Comparison of ENCODE assay signal across 18 cellular contexts in genomic region chr3:141625506-141625905, GRCh38.
A peak's percentile ranks its signal among the peaks of the same experiment; 100 is the strongest.
DNase-seq lines count a peak whose midpoint lies in the region; ATAC-seq and TF ChIP-seq lines count a peak whose summit lies in the region.
"Had no signal": no experiment of that assay in that cellular context is flagged by ENCODE, and none has a peak within 500 bp of the region (broad histone marks: within the 10 kb centered on the region; RNA-seq: fewer than 3 reads in every experiment).

No MANE protein-coding gene starts in this region.

- intact Hi-C loops in naive thymus-derived CD4-positive, alpha-beta T cell (cut with micrococcal nuclease) = no loop called here
- intact Hi-C loops in Right ventricle myocardium inferior (cut with DNase I) = no loop called here

- peak; percentile 20 for ATAC-seq in naive thymus-derived CD4-positive, alpha-beta T cell
- ATAC-seq in Right ventricle myocardium inferior (no peak), T-cell (replicated peaks in 1 of 4) (no peak)
- ATAC-seq: WTC11 had no signal

- H3K9me3 ChIP-seq in naive thymus-derived CD4-positive, alpha-beta T cell (ENCODE audit: control insufficient read depth in 2 of 3, low read length in 3 of 3) = no peaks in the 10 kb centered on the region
- H3K9me3 ChIP-seq: ascending aorta, neutrophil had no signal

- no peaks in the 10 kb centered on the region for H3K27me3 Mint-ChIP-seq in naive thymus-derived CD4-positive, alpha-beta T cell
- H3K27me3 Mint-ChIP-seq in T-cell = no peaks in the 10 kb centered on the region
- H3K27me3 Mint-ChIP-seq: B cell had no signal

- H3K36me3 Mint-ChIP-seq in naive thymus-derived CD4-positive, alpha-beta T cell = peaks cover 0 to 18% (median 0%) of the 10 kb centered on the region in 5 donors
- H3K36me3 Mint-ChIP-seq in T-cell = no peaks in the 10 kb centered on the region

- no peak for TF ChIP-seq CTCF in AG10803 (conservative IDR thresholded peaks at IDR 0.05; ENCODE audit: low read length)
- no peak for TF ChIP-seq CTCF in cardiac fibroblast (IDR thresholded peaks at IDR 0.05; ENCODE audit: low read depth, low read length)

- peaks cover 0 to 27% (median 10%) of the 10 kb centered on the region in 11 donors for H3K9me3 Mint-ChIP-seq in naive thymus-derived CD4-positive, alpha-beta T cell
- peaks cover 5 to 10% (median 9%) of the 10 kb centered on the region in 3 donors for H3K9me3 Mint-ChIP-seq in T-cell

- peaks cover 0 to 3% (median 0%) of the 10 kb centered on the region in 7 donors for H3K4me1 Mint-ChIP-seq in naive thymus-derived CD4-positive, alpha-beta T cell
- no peaks in the 10 kb centered on the region for H3K4me1 Mint-ChIP-seq in T-cell
- H3K4me1 Mint-ChIP-seq: B cell had no signal

- no peaks in the 10 kb centered on the region for H3K27me3 ChIP-seq in naive thymus-derived CD4-positive, alpha-beta T cell (ENCODE audit: control insufficient read depth in 2 of 2, insufficient read depth in 2 of 2, low read length in 2 of 2)
- H3K27me3 ChIP-seq: ascending aorta, neutrophil, sigmoid colon, upper lobe of left lung had no signal

- H3K27ac ChIP-seq in naive thymus-derived CD4-positive, alpha-beta T cell (ENCODE audit: low read depth, low read length) = no peak overlapping the region
- H3K27ac ChIP-seq: ascending aorta, neutrophil, sigmoid colon, upper lobe of left lung had no signal

- H3K27ac Mint-ChIP-seq in naive thymus-derived CD4-positive, alpha-beta T cell = peak overlapping the region in 1 of 9 donors; percentile 20
- no peak overlapping the region for H3K27ac Mint-ChIP-seq in T-cell
- H3K27ac Mint-ChIP-seq: B cell, WTC11 had no signal

- CTCF ChIA-PET in naive thymus-derived CD4-positive, alpha-beta T cell (lab: Charles Lee) = no interaction called here
- CTCF ChIA-PET in T-cell (lab: Charles Lee) = no interaction called here

- H3K4me3 Mint-ChIP-seq in naive thymus-derived CD4-positive, alpha-beta T cell = no peak overlapping the region
- H3K4me3 Mint-ChIP-seq in T-cell = no peak overlapping the region
- H3K4me3 Mint-ChIP-seq: B cell, WTC11 had no signal

- DNase-seq in AG10803 (ENCODE audit: low read depth) (peak; percentile 33), LoVo (ENCODE audit: low spot score) (peak; percentile 16), cardiac fibroblast (ENCODE audit: low read depth in 2 of 2) (peak; percentile 42 to 59), inferior parietal cortex (ENCODE audit: extremely low spot score) (no peak), UCSD-AML1 (lab: John Stamatoyannopoulos, UW; ENCODE audit: unreplicated experiment) (no peak), Right ventricle myocardium inferior (ENCODE audit: missing footprints) (no peak), T-cell (no peak)
- no peak for DNase-seq in naive thymus-derived CD4-positive, alpha-beta T cell
- DNase-seq: activated effector memory CD4-positive, alpha-beta T cell treated with anti-CD3 and anti-CD28 coated beads, Interleukin-2, amount 50 U/mL, for 16 hours; mesendoderm; NCI-H1092 treated with DMSO at 0.1 percent for 48 hours; sigmoid colon; stimulated activated CD4-positive, alpha-beta T cell treated with anti-CD3 and anti-CD28 coated beads, Interleukin-4, amount 100 ng/mL, for 1 hour had no signal

- no peaks in the 10 kb centered on the region for H3K4me1 ChIP-seq in naive thymus-derived CD4-positive, alpha-beta T cell (ENCODE audit: control insufficient read depth in 2 of 2, insufficient read depth in 2 of 2, low read length in 2 of 2)
- H3K4me1 ChIP-seq: ascending aorta, sigmoid colon, upper lobe of left lung had no signal

- POLR2A ChIA-PET in naive thymus-derived CD4-positive, alpha-beta T cell (lab: Charles Lee) = interaction anchor here (0.6 kb wide), 1 partner anchor 43 kb away, joined by 3 read pairs; no protein-coding TSS in a partner anchor
- POLR2A ChIA-PET in T-cell (lab: Charles Lee) = no interaction called here

- no peak overlapping the region for H3K4me3 ChIP-seq in AG10803 (ENCODE audit: low read length)
- H3K4me3 ChIP-seq in cardiac fibroblast (replicated peaks in 1 of 2; ENCODE audit: low read depth in 2 of 2, low read length in 2 of 2) = no peak overlapping the region
- H3K4me3 ChIP-seq in naive thymus-derived CD4-positive, alpha-beta T cell (ENCODE audit: low read length) = no peak overlapping the region
- H3K4me3 ChIP-seq: ascending aorta, sigmoid colon, upper lobe of left lung had no signal

- H3K36me3 ChIP-seq in naive thymus-derived CD4-positive, alpha-beta T cell (ENCODE audit: control insufficient read depth in 2 of 3, insufficient read depth in 3 of 3, low read length in 3 of 3) = no peaks in the 10 kb centered on the region
- H3K36me3 ChIP-seq: ascending aorta, neutrophil, sigmoid colon, upper lobe of left lung had no signal

Comparison
In these comparisons a context has a peak if more than half of its experiments do, and no peak if none do; other contexts are left out.
1. DNase-seq: peak in AG10803 (single experiment), LoVo (single experiment) and cardiac fibroblast (2 of 2); none in naive thymus-derived CD4-positive, alpha-beta T cell (0 of 9), inferior parietal cortex (single experiment), UCSD-AML1 (single experiment), Right ventricle myocardium inferior (single experiment) and T-cell (0 of 34).